Comparison of ENCODE assay signal across 8 cellular contexts in the genomic region with DNA sequence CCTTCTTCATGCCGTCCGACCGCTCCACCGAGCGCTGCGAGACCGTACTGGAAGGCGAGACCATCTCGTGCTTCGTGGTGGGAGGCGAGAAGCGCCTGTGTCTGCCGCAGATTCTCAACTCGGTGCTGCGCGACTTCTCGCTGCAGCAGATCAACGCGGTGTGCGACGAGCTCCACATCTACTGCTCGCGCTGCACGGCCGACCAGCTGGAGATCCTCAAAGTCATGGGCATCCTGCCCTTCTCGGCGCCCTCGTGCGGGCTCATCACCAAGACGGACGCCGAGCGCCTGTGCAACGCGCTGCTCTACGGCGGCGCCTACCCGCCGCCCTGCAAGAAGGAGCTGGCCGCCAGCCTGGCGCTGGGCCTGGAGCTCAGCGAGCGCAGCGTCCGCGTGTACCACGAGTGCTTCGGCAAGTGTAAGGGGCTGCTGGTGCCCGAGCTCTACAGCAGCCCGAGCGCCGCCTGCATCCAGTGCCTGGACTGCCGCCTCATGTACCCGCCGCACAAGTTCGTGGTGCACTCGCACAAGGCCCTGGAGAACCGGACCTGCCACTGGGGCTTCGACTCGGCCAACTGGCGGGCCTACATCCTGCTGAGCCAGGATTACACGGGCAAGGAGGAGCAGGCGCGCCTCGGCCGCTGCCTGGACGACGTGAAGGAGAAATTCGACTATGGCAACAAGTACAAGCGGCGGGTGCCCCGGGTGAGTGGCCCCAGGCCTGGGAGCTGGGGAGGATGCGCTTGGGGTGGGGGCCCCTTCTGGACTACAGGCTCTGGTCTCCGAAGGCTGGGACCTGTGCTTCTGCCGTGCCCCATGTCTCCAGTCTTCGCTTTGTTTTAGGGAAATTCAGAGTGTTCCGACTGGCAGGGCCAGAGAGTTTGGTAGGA. TPM values are rescaled to one million over a fixed set of nuclear protein-coding genes. Genes with fewer than 3 reads are reported as not detected.
DNase-seq lines count a peak whose midpoint lies in the region; ATAC-seq and TF ChIP-seq lines count a peak whose summit lies in the region.

No MANE protein-coding gene starts in this region.

- peak overlapping the region; percentile 61 to 85 for H3K4me3 ChIP-seq in esophagus (ENCODE audit: low read depth in 1 of 2, low read length in 2 of 2)
- peak overlapping the region; percentile 50 for H3K4me3 ChIP-seq in mucosa of stomach (ENCODE audit: low read length)
- H3K4me3 ChIP-seq in thyroid gland (replicated peaks in 1 of 3) = peak overlapping the region; percentile 15 to 54 (median 28)

- no peak for TF ChIP-seq POLR2A in thyroid gland (IDR thresholded peaks at IDR 0.05)

- H3K27ac ChIP-seq in esophagus (ENCODE audit: low read depth in 2 of 2, low read length in 1 of 2) = peak overlapping the region; percentile 77 to 94
- H3K27ac ChIP-seq in thyroid gland = peak overlapping the region; percentile 78 to 90 (median 86)

- peak overlapping the region; percentile 54 for H3K9ac ChIP-seq in mucosa of stomach (ENCODE audit: low read length)

- ATAC-seq in GM21737 (IDR thresholded peaks at IDR 0.05; ENCODE audit: unreplicated experiment) = no peak

- H3K9me3 ChIP-seq in esophagus (ENCODE audit: control insufficient read depth in 2 of 2, insufficient read depth in 1 of 2, low read depth in 1 of 2, low read length in 1 of 2) (no peaks in the 10 kb centered on the region), mucosa of stomach (ENCODE audit: control insufficient read depth, low read length) (no peaks in the 10 kb centered on the region), thyroid gland (no peaks in the 10 kb centered on the region)

- DNase-seq in NCI-H1694 treated with DMSO at 0.1 percent for 48 hours (lab: John Stamatoyannopoulos, UW) (peak; percentile 15), NCI-H1694 (lab: John Stamatoyannopoulos, UW) (no peak), NCI-H510A treated with DMSO at 0.1 percent for 48 hours (lab: John Stamatoyannopoulos, UW) (peak; percentile 74), thyroid gland (peak; percentile 89 to 92)
- peak; percentile 53 for DNase-seq in activated CD8-positive, alpha-beta memory T cell treated with anti-CD3 and anti-CD28 coated beads, Interleukin-2, amount 50 U/mL, for 4 hours

- H3K27me3 ChIP-seq in esophagus (ENCODE audit: control insufficient read depth in 1 of 2, insufficient read depth in 2 of 2, low read length in 2 of 2) = no peaks in the 10 kb centered on the region
- peaks cover 2% of the 10 kb centered on the region for H3K27me3 ChIP-seq in mucosa of stomach (ENCODE audit: control insufficient read depth, insufficient read depth, low read length)
- no peaks in the 10 kb centered on the region for H3K27me3 ChIP-seq in thyroid gland

- no peaks in the 10 kb centered on the region for H3K36me3 ChIP-seq in esophagus (ENCODE audit: control insufficient read depth in 2 of 2, insufficient read depth in 2 of 2, low read length in 1 of 2)
- no peaks in the 10 kb centered on the region for H3K36me3 ChIP-seq in mucosa of stomach (ENCODE audit: control insufficient read depth, insufficient read depth, low read length)
- no peaks in the 10 kb centered on the region for H3K36me3 ChIP-seq in thyroid gland

- intact Hi-C loops in thyroid gland (cut with DNase I) = no loop called here

- TF ChIP-seq CTCF in thyroid gland (IDR thresholded peaks at IDR 0.05) = peak in 1 of 6 experiments; percentile 8

- H3K4me1 ChIP-seq in esophagus (ENCODE audit: control insufficient read depth in 2 of 2, insufficient read depth in 2 of 2, low read length in 1 of 2) = peaks cover 14 to 40% of the 10 kb centered on the region in 2 donors
- H3K4me1 ChIP-seq in mucosa of stomach (ENCODE audit: control insufficient read depth, insufficient read depth, low read length) = peaks cover 55% of the 10 kb centered on the region
- peaks cover 51 to 54% of the 10 kb centered on the region in 2 donors for H3K4me1 ChIP-seq in thyroid gland

- WGBS in esophagus, 2 donors = 2 to 3% methylated on average over 75 to 78 of the region's 78 CpGs
- 0 to 27% methylated on average over 3 to 21 of the region's 78 CpGs for WGBS in thyroid gland, 2 donors

RNA-seq across cellular contexts. Expression of gene SKI, which starts 1.2 kb away (rescaled TPM):
- polyA plus RNA-seq in esophagus = 10 to 100 TPM; 11.5 to 12.8 TPM
- 10 to 100 TPM; 31.4 to 59.6 (median 39.9) TPM for total RNA-seq in thyroid gland

RNA-seq across cellular contexts. Expression of gene FAAP20, which starts 34.7 kb away (rescaled TPM):
- polyA plus RNA-seq in esophagus = 10 to 100 TPM; 32.9 to 44.8 TPM
- total RNA-seq in thyroid gland = 10 to 100 TPM; 42.2 to 82.2 (median 50.2) TPM
